ENCODE assay signal across 15 cellular contexts in genomic region chr11:69711824-69712801, GRCh38. TPM values are rescaled to one million over a fixed set of nuclear protein-coding genes. Genes with fewer than 3 reads are reported as not detected.
DNase-seq lines count a peak whose midpoint lies in the region; ATAC-seq and TF ChIP-seq lines count a peak whose summit lies in the region.
"Had no signal": no experiment of that assay in that cellular context is flagged by ENCODE, and none has a peak within 500 bp of the region (broad histone marks: within the 10 kb centered on the region; RNA-seq: fewer than 3 reads in every experiment).

No MANE protein-coding gene starts in this region.

- H3K4me3 ChIP-seq in hepatocyte, result no peak overlapping the region
- H3K4me3 ChIP-seq: colonic mucosa, SK-N-MC had no signal

- peak overlapping the region; percentile 57 for H3K4me3 Mint-ChIP-seq in activated T-helper 17 cell treated with anti-CD3 and anti-CD28 coated beads, Interleukin-2, amount 50 U/mL, for 72 hours

- no peaks in the 10 kb centered on the region for H3K9me2 ChIP-seq in hepatocyte (replicated peaks; ENCODE audit: insufficient read depth)

- H3K4me1 Mint-ChIP-seq in activated T-helper 17 cell treated with anti-CD3 and anti-CD28 coated beads, Interleukin-2, amount 50 U/mL, for 72 hours, result peaks cover 8% of the 10 kb centered on the region

- WGBS in hepatocyte (ENCODE audit: low lambda C conversion rate, missing lambda C conversion rate), result 87% methylated on average over 28 of the region's 28 CpGs

- ATAC-seq in activated T-helper 17 cell treated with anti-CD3 and anti-CD28 coated beads, Interleukin-2, amount 50 U/mL, for 72 hours (replicated peaks), result no peak
- ATAC-seq: left lobe of liver had no signal

- peaks cover 4% of the 10 kb centered on the region for H3K27me3 Mint-ChIP-seq in activated T-helper 17 cell treated with anti-CD3 and anti-CD28 coated beads, Interleukin-2, amount 50 U/mL, for 72 hours

- H4K20me1 ChIP-seq in hepatocyte (ENCODE audit: insufficient read depth, poor library complexity, severe bottlenecking), result no peaks in the 10 kb centered on the region

- no peaks in the 10 kb centered on the region for H3K9me3 Mint-ChIP-seq in activated T-helper 17 cell treated with anti-CD3 and anti-CD28 coated beads, Interleukin-2, amount 50 U/mL, for 72 hours

- TF ChIP-seq CTCF in hepatocyte (IDR thresholded peaks at IDR 0.05; ENCODE audit: poor library complexity), result no peak

- H3K27ac Mint-ChIP-seq in activated T-helper 17 cell treated with anti-CD3 and anti-CD28 coated beads, Interleukin-2, amount 50 U/mL, for 72 hours, result peak overlapping the region; percentile 48

- H3K4me1 ChIP-seq in hepatocyte (ENCODE audit: insufficient read depth), result no peaks in the 10 kb centered on the region
- H3K4me1 ChIP-seq: colonic mucosa had no signal

- H3K9me3 ChIP-seq in hepatocyte (ENCODE audit: low read depth), result no peaks in the 10 kb centered on the region
- H3K9me3 ChIP-seq: colonic mucosa had no signal

- no peak overlapping the region for H3K4me2 ChIP-seq in hepatocyte

- H3K79me2 ChIP-seq in hepatocyte, result no peaks in the 10 kb centered on the region

- no peaks in the 10 kb centered on the region for H3K36me3 ChIP-seq in hepatocyte (replicated peaks; ENCODE audit: insufficient read depth, low read depth)
- H3K36me3 ChIP-seq: colonic mucosa had no signal

- no peaks in the 10 kb centered on the region for H3K36me3 Mint-ChIP-seq in activated T-helper 17 cell treated with anti-CD3 and anti-CD28 coated beads, Interleukin-2, amount 50 U/mL, for 72 hours (ENCODE audit: low read depth)

- no peak overlapping the region for H3K27ac ChIP-seq in hepatocyte
- H3K27ac ChIP-seq: colonic mucosa, SK-N-MC had no signal

- no peaks in the 10 kb centered on the region for H3K27me3 ChIP-seq in hepatocyte
- H3K27me3 ChIP-seq: colonic mucosa had no signal

- no peak overlapping the region for H2AFZ ChIP-seq in hepatocyte

- peak; percentile 12 for DNase-seq in activated effector memory CD4-positive, alpha-beta T cell treated with Interleukin-2 at 50 U/mL for 16 hours
- no peak for DNase-seq in activated effector memory CD4-positive, alpha-beta T cell treated with anti-CD3 and anti-CD28 coated beads, Interleukin-2, amount 50 U/mL, for 16 hours
- DNase-seq in MV-4-11 (lab: John Stamatoyannopoulos, UW) (peak; percentile 76), retina (peak; percentile 32), hepatocyte (ENCODE audit: low spot score) (no peak), ecto neural progenitor cell (ENCODE audit: low spot score) (no peak), NCI-H774 (lab: John Stamatoyannopoulos, UW) (no peak)
- DNase-seq: colonic mucosa; nucleus accumbens; stimulated activated CD4-positive, alpha-beta T cell treated with anti-CD3 and anti-CD28 coated beads, Interleukin-2, amount 100 ng/mL, for 48 hours; substantia nigra had no signal

RNA-seq across cellular contexts. Expression of gene FGF19, which starts 8.3 kb away (rescaled TPM):
- total RNA-seq in activated T-helper 17 cell treated with anti-CD3 and anti-CD28 coated beads, Interleukin-2, amount 50 U/mL, for 72 hours, result not detected
- total RNA-seq in hepatocyte, result 0.16 and 1.0 TPM in 2 replicates
- not detected in 2 replicates for polyA plus RNA-seq in hepatocyte
- total RNA-seq: fibroblast of villous mesenchyme had no signal

RNA-seq across cellular contexts. Expression of gene LTO1, which starts 37.0 kb away (rescaled TPM):
- 10 to 100 TPM; 20.4 to 25.6 TPM for total RNA-seq in activated T-helper 17 cell treated with anti-CD3 and anti-CD28 coated beads, Interleukin-2, amount 50 U/mL, for 72 hours
- 13.4 and 32.9 TPM in 2 replicates for total RNA-seq in hepatocyte
- 12.6 and 19.6 TPM in 2 replicates for polyA plus RNA-seq in hepatocyte

Comparison
In these comparisons a context has a peak if more than half of its experiments do, and no peak if none do; other contexts are left out.
1. DNase-seq: peak in activated effector memory CD4-positive, alpha-beta T cell treated with Interleukin-2 at 50 U/mL for 16 hours (single experiment), MV-4-11 (single experiment) and retina (single experiment); none in activated effector memory CD4-positive, alpha-beta T cell treated with anti-CD3 and anti-CD28 coated beads, Interleukin-2, amount 50 U/mL, for 16 hours (single experiment), hepatocyte (single experiment), ecto neural progenitor cell (single experiment) and NCI-H774 (single experiment).